21 cellular contexts compared by ENCODE assay signal in the genomic region with DNA sequence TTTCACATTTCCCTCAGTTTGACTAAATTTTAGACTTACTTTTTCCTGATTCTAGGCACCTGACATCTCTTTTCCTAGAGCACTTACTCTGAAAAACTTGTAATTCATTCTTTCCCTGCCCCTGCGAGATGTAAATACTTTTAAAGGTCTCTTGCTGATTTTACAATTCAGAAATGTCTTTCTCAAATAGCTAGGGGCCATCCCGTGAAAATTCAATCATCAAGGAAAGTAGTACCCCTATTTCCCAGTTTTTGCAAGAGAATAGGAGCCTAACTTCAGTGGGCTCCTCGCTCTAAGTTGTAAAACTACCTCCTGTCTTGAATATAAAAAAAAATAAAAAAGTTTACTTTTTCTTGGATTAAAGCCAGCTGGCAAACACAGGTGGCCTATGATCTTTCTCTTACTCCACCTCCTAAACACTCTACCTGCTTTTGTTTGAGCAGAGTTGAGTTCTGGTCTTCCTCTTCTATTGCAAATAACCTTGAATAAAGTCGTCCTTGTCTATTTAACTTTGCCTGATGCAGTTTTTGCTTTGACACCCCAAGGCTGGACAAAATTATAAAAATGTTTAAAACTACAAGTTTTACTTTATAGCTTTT.
A peak's percentile ranks its signal among the peaks of the same experiment; 100 is the strongest.
DNase-seq lines count a peak whose midpoint lies in the region; ATAC-seq, FAIRE-seq and TF ChIP-seq lines count a peak whose summit lies in the region.
"Had no signal": no experiment of that assay in that cellular context is flagged by ENCODE, and none has a peak within 500 bp of the region (broad histone marks: within the 10 kb centered on the region; RNA-seq: fewer than 3 reads in every experiment).

No MANE protein-coding gene starts in this region.

- no peaks in the 10 kb centered on the region for H3K79me2 ChIP-seq in H9 (ENCODE audit: insufficient read depth, low read length)

- H4K5ac ChIP-seq in H9 (ENCODE audit: insufficient read length, low read depth, low read length), result no peak overlapping the region

- H3K4me1 ChIP-seq in H9 (ENCODE audit: insufficient read depth, low read length), result peaks cover 3% of the 10 kb centered on the region; the same call in 1 of the 2 replicates
- peaks cover 15% of the 10 kb centered on the region; the same call in 1 of the 2 replicates for H3K4me1 ChIP-seq in iPS-20b (ENCODE audit: insufficient read depth, low read length)
- H3K4me1 ChIP-seq in pancreas, result peaks cover 0 to 6% (median 0%) of the 10 kb centered on the region in 3 donors
- H3K4me1 ChIP-seq: BE2C had no signal

- H3K36me3 ChIP-seq in iPS-20b (ENCODE audit: insufficient read depth, low read depth, low read length) (no peaks in the 10 kb centered on the region), pancreas (no peaks in the 10 kb centered on the region)
- H3K36me3 ChIP-seq: BE2C, SJCRH30 had no signal

- H2BK20ac ChIP-seq in H9 (ENCODE audit: low read depth, low read length, poor library complexity, severe bottlenecking), result no peak overlapping the region

- H2BK15ac ChIP-seq in H9 (ENCODE audit: low read depth, low read length), result no peak overlapping the region

- DNase-seq in H9, result no peak
- DNase-seq in LoVo (ENCODE audit: low spot score), result peak; percentile 20
- no peak for DNase-seq in pancreas
- DNase-seq in 8988T, result no peak
- DNase-seq: BE2C; Calu3; CD4-positive, alpha-beta T cell; DMS79 treated with DMSO at 0.1 percent for 48 hours; GM23248; MV-4-11; NCI-H1417 treated with DMSO at 0.1 percent for 48 hours; NCI-H1930; NCI-H526; SJCRH30 had no signal

- no peak for TF ChIP-seq CTCF in H9 (conservative IDR thresholded peaks at IDR 0.05)
- TF ChIP-seq CTCF in pancreas (IDR thresholded peaks at IDR 0.05), result no peak

- H3K4me3 Mint-ChIP-seq in H9, result peak overlapping the region in 1 of 2 experiments; percentile 29; a peak in 1 of 5 replicates
- H3K4me3 Mint-ChIP-seq: CD4-positive, alpha-beta T cell had no signal

- H3K27me3 Mint-ChIP-seq in H9 (ENCODE audit: low read depth), result peaks cover 24% of the 10 kb centered on the region

- no peak for FAIRE-seq in pancreas (lab: Jason Lieb, UNC)
- FAIRE-seq: G401.6, GM18507, HTR-8/SVneo had no signal

- H3K36me3 Mint-ChIP-seq in H9 (ENCODE audit: insufficient read depth in 1 of 3, low read depth in 3 of 3), result peaks cover 0 to 9% (median 6%) of the 10 kb centered on the region in 3 experiments; a peak in 5 of 7 replicates

- H3K27ac ChIP-seq in H9 (ENCODE audit: insufficient read length, low read depth, low read length), result no peak overlapping the region
- no peak overlapping the region for H3K27ac ChIP-seq in iPS-20b (ENCODE audit: low read length)
- no peak overlapping the region for H3K27ac ChIP-seq in pancreas
- H3K27ac ChIP-seq: GM23248, RWPE1, SJCRH30 had no signal

- H2AK5ac ChIP-seq in H9 (ENCODE audit: insufficient read length, low read length), result no peak overlapping the region

- H3K56ac ChIP-seq in H9 (ENCODE audit: insufficient read length, low read depth, low read length), result no peak overlapping the region

- peak overlapping the region; percentile 24; the same call in 1 of the 2 replicates for H3K4me3 ChIP-seq in iPS-20b (ENCODE audit: low read length)
- no peak overlapping the region for H3K4me3 ChIP-seq in pancreas
- H3K4me3 ChIP-seq: GM23248, SJCRH30 had no signal

- ATAC-seq in pancreas (peak in 3 of 4 donors; percentile 60 to 76 (median 62)), GM21390 (IDR thresholded peaks at IDR 0.05; ENCODE audit: unreplicated experiment) (no peak), HG02870 (IDR thresholded peaks at IDR 0.05; ENCODE audit: unreplicated experiment) (no peak)

- no CpG with 5 or more reads among the region's 4 CpGs for WGBS in H9 (ENCODE audit: extremely low coverage, insufficient read length, low lambda C conversion rate)
- WGBS in pancreas, 2 donors, result 29 to 33% methylated on average over 4 of the region's 4 CpGs

- H3K9ac ChIP-seq in H9 (ENCODE audit: extremely low read depth, insufficient read length, low read length) (no peak overlapping the region), iPS-20b (ENCODE audit: low read depth, low read length) (no peak overlapping the region)
- H3K9ac ChIP-seq: GM23248 had no signal

- H2BK12ac ChIP-seq in H9 (ENCODE audit: insufficient read length, low read depth, low read length), result no peak overlapping the region

- no peaks in the 10 kb centered on the region for H3K23me2 ChIP-seq in H9 (ENCODE audit: insufficient read length, low read depth, low read length, poor library complexity, severe bottlenecking)

- H3K18ac ChIP-seq in H9 (ENCODE audit: insufficient read length, low read depth, low read length), result no peak overlapping the region

- H4K91ac ChIP-seq in H9 (ENCODE audit: insufficient read length, low read depth, low read length), result no peak overlapping the region

- H3K14ac ChIP-seq in H9 (ENCODE audit: insufficient read depth, low read length), result no peak overlapping the region

- H3K9me3 Mint-ChIP-seq in H9, result peaks cover 9 to 14% of the 10 kb centered on the region in 2 experiments
- H3K9me3 Mint-ChIP-seq: CD4-positive, alpha-beta T cell had no signal

- no peak overlapping the region for H2BK5ac ChIP-seq in H9 (ENCODE audit: insufficient read length, low read length)

- peak overlapping the region in 2 of 3 experiments; percentile 17 to 58; a peak in 4 of 7 replicates for H3K27ac Mint-ChIP-seq in H9
- H3K27ac Mint-ChIP-seq: CD4-positive, alpha-beta T cell had no signal

- intact Hi-C loops in pancreas (cut with DNase I), result no loop called here

- H4K8ac ChIP-seq in H9 (replicated peaks; ENCODE audit: insufficient read length, low read depth, low read length), result no peak overlapping the region

- peaks cover 2% of the 10 kb centered on the region for H3K9me3 ChIP-seq in H9 (ENCODE audit: control insufficient read depth, low read depth, low read length)
- peaks cover 3% of the 10 kb centered on the region for H3K9me3 ChIP-seq in iPS-20b (ENCODE audit: insufficient read depth, low read depth, low read length)
- no peaks in the 10 kb centered on the region for H3K9me3 ChIP-seq in pancreas
- H3K9me3 ChIP-seq: BE2C, SJCRH30 had no signal

- H4K20me1 ChIP-seq in H9 (ENCODE audit: control insufficient read depth, insufficient read depth, insufficient read length), result no peaks in the 10 kb centered on the region

- peaks cover 17 to 21% of the 10 kb centered on the region in 2 experiments for H3K4me1 Mint-ChIP-seq in H9

- H3K4ac ChIP-seq in H9 (ENCODE audit: low read depth, low read length), result no peak overlapping the region

- H3K27me3 ChIP-seq in H9 (ENCODE audit: insufficient read depth, low read length), result peaks cover 2% of the 10 kb centered on the region; the same call in 1 of the 2 replicates
- H3K27me3 ChIP-seq in iPS-20b (ENCODE audit: insufficient read depth, low read length), result peaks cover 8% of the 10 kb centered on the region
- H3K27me3 ChIP-seq in pancreas, result no peaks in the 10 kb centered on the region
- H3K27me3 ChIP-seq: BE2C, SJCRH30 had no signal

- H2AFZ ChIP-seq in H9 (ENCODE audit: low read length), result no peak overlapping the region
- H2AFZ ChIP-seq: GM23248 had no signal

- no peak overlapping the region for H3T11ph ChIP-seq in H9 (ENCODE audit: low read length)

- no peak overlapping the region for H3K4me2 ChIP-seq in H9 (ENCODE audit: insufficient read depth, insufficient read length, low read length)

- no peak overlapping the region for H3K23ac ChIP-seq in H9 (ENCODE audit: insufficient read length, low read depth, low read length)

- no peak overlapping the region for H2BK120ac ChIP-seq in H9 (ENCODE audit: low read depth, low read length, poor library complexity, severe bottlenecking)

- no peaks in the 10 kb centered on the region for H3K79me1 ChIP-seq in H9 (ENCODE audit: insufficient read depth, low read depth, low read length, poor library complexity, severe bottlenecking)

Comparison
In these comparisons a context has a peak if more than half of its experiments do, and no peak if none do; other contexts are left out.
1. ATAC-seq: peak in pancreas (3 of 4); none in GM21390 (single experiment) and HG02870 (single experiment).